In the genomic region with DNA sequence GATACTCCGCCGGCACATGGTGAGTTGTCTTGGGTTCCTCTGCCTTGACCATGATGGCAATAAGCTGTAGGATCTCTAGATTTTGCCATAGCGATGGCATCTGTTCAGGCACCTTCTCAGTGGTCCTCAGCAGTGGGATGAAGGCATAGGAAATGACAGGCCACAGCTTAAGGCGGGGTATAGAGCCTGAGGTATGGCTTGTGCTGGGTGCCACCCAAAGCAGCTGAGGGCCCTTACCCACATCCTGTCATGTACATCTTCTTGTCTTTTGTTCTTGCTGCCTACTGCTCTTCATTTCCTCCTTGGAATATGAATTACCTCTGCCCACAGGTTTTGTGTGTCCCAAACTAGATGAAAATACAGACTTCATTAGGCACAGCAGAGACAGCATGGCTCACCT, we compare ENCODE assay signal across 14 cellular contexts. TPM values are rescaled to one million over a fixed set of nuclear protein-coding genes. Genes with fewer than 3 reads are reported as not detected.
DNase-seq lines count a peak whose midpoint lies in the region; ATAC-seq, FAIRE-seq and TF ChIP-seq lines count a peak whose summit lies in the region.
"Had no signal": no experiment of that assay in that cellular context is flagged by ENCODE, and none has a peak within 500 bp of the region (broad histone marks: within the 10 kb centered on the region; RNA-seq: fewer than 3 reads in every experiment).

No MANE protein-coding gene starts in this region.

- peaks cover 22% of the 10 kb centered on the region for H3K36me3 ChIP-seq in CD8-positive, alpha-beta T cell (ENCODE audit: insufficient read depth, low read length)
- H3K36me3 ChIP-seq in testis (ENCODE audit: low read depth, missing control alignments), result no peaks in the 10 kb centered on the region

- H3K27me3 Mint-ChIP-seq in CD8-positive, alpha-beta T cell (ENCODE audit: low read depth), result no peaks in the 10 kb centered on the region

- H3K27ac Mint-ChIP-seq in CD8-positive, alpha-beta T cell, result peak overlapping the region; percentile 96

- no peak overlapping the region for H3K4me3 ChIP-seq in CD8-positive, alpha-beta T cell (ENCODE audit: low read depth, low read length)
- H3K4me3 ChIP-seq in testis, result no peak overlapping the region

- POLR2A ChIA-PET in CD8-positive, alpha-beta T cell (lab: Charles Lee), result interaction anchor here (0.6 to 2.6 kb wide), 5 partner anchors 14 to 78 kb away, joined by 3 to 13 read pairs (median 4); a partner anchor contains a TSS

- peak overlapping the region; percentile 48 for H3K4me3 Mint-ChIP-seq in CD8-positive, alpha-beta T cell

- H3K4me1 ChIP-seq in CD8-positive, alpha-beta T cell (ENCODE audit: insufficient read depth, low read length), result peaks cover 79% of the 10 kb centered on the region
- H3K4me1 ChIP-seq in testis, result peaks cover 16% of the 10 kb centered on the region
- H3K4me1 ChIP-seq: BE2C had no signal

- peak; percentile 26 to 78 (median 55) for DNase-seq in CD8-positive, alpha-beta T cell
- peak; percentile 32 to 46 for DNase-seq in activated CD4-positive, alpha-beta T cell treated with anti-CD3 and anti-CD28 coated beads for 4 hours
- DNase-seq in activated naive CD4-positive, alpha-beta T cell treated with Interleukin-2 at 50 U/mL for 16 hours, result peak; percentile 37
- peak; percentile 19 for DNase-seq in stimulated activated CD4-positive, alpha-beta T cell treated with anti-CD3 and anti-CD28 coated beads, Interleukin-2, amount 100 ng/mL, for 4 hours (ENCODE audit: low read depth)
- DNase-seq in testis (no peak), D721Med (ENCODE audit: insufficient read length, low spot score) (no peak)
- DNase-seq: amniotic stem cell, BE2C, IMR-90, NCI-H446, SHP77 had no signal

- 98% methylated on average over 4 of the region's 4 CpGs for WGBS in testis, 2 donors

- no peak for FAIRE-seq in D721Med (lab: Jason Lieb, UNC)

- H3K4me1 Mint-ChIP-seq in CD8-positive, alpha-beta T cell (ENCODE audit: low read depth), result peaks cover 85% of the 10 kb centered on the region

- H3K36me3 Mint-ChIP-seq in CD8-positive, alpha-beta T cell, result peaks cover 77% of the 10 kb centered on the region

- no peak for TF ChIP-seq CTCF in CD8-positive, alpha-beta T cell (IDR thresholded peaks at IDR 0.05)
- TF ChIP-seq CTCF in testis (IDR thresholded peaks at IDR 0.05) (no peak), D721Med (IDR thresholded peaks at IDR 0.05; ENCODE audit: insufficient read depth, missing control alignments) (no peak)

- no peaks in the 10 kb centered on the region for H3K27me3 ChIP-seq in CD8-positive, alpha-beta T cell (ENCODE audit: insufficient read depth, low read length)
- H3K27me3 ChIP-seq in testis, result no peaks in the 10 kb centered on the region
- H3K27me3 ChIP-seq: BE2C had no signal

- no peak for TF ChIP-seq POLR2A in testis (IDR thresholded peaks at IDR 0.05)

- ATAC-seq in CD8-positive, alpha-beta T cell, result peak; percentile 99
- no peak for ATAC-seq in HG03196 (IDR thresholded peaks at IDR 0.05; ENCODE audit: unreplicated experiment)
- ATAC-seq in HG03460 (IDR thresholded peaks at IDR 0.05; ENCODE audit: unreplicated experiment), result no peak

- intact Hi-C loops in CD8-positive, alpha-beta T cell (cut with DNase I, micrococcal nuclease), result loop anchor here (1.0 to 5.0 kb wide), 3 partner anchors 29 to 110 kb away; a partner anchor contains a TSS
- intact Hi-C loops in testis (cut with DNase I; ENCODE audit: low total_unique reads), result no loop called here

- H3K27ac ChIP-seq in CD8-positive, alpha-beta T cell (ENCODE audit: low read depth, low read length), result peak overlapping the region; percentile 52
- H3K27ac ChIP-seq in testis, result no peak overlapping the region
- H3K27ac ChIP-seq: epithelial cell of prostate had no signal

- no peaks in the 10 kb centered on the region for H3K9me3 ChIP-seq in CD8-positive, alpha-beta T cell (ENCODE audit: low read length)
- H3K9me3 ChIP-seq in testis, result no peaks in the 10 kb centered on the region
- H3K9me3 ChIP-seq: BE2C had no signal

- H3K9me3 Mint-ChIP-seq in CD8-positive, alpha-beta T cell, result no peaks in the 10 kb centered on the region

- CTCF ChIA-PET in CD8-positive, alpha-beta T cell (lab: Charles Lee), result interaction anchor here (1.0 to 1.2 kb wide), 2 partner anchors 134 to 239 kb away, joined by 3 read pairs; no protein-coding TSS in a partner anchor

RNA-seq across cellular contexts. Expression of a gene that starts 29.5 kb away (rescaled TPM):
- total RNA-seq in CD8-positive, alpha-beta T cell, result 100 to 1,000 TPM; 170 to 189 TPM
- 100 to 1,000 TPM; 122 to 123 TPM for total RNA-seq in testis
- 181 TPM for polyA plus RNA-seq in testis (ENCODE audit: insufficient read depth, low read depth, low replicate concordance)

RNA-seq across cellular contexts. Expression of a gene that starts 29.9 kb away (rescaled TPM):
- not detected for total RNA-seq in CD8-positive, alpha-beta T cell
- not detected for total RNA-seq in testis
- polyA plus RNA-seq in testis (ENCODE audit: insufficient read depth, low read depth, low replicate concordance), result not detected
- total RNA-seq: IMR-90 had no signal
- polyA plus RNA-seq: IMR-90 had no signal

RNA-seq across cellular contexts. Expression of a gene that starts 54.1 kb away (rescaled TPM):
- total RNA-seq in CD8-positive, alpha-beta T cell, result 10 to 100 TPM; 23.4 to 28.7 TPM
- total RNA-seq in testis, result 10 to 100 TPM; 30.2 to 38.1 TPM
- 67.3 TPM for polyA plus RNA-seq in testis (ENCODE audit: insufficient read depth, low read depth, low replicate concordance)

Comparison
In these comparisons a context has a peak if more than half of its experiments do, and no peak if none do; other contexts are left out.
1. DNase-seq: peak in CD8-positive, alpha-beta T cell (7 of 7), activated CD4-positive, alpha-beta T cell treated with anti-CD3 and anti-CD28 coated beads for 4 hours (2 of 2), activated naive CD4-positive, alpha-beta T cell treated with Interleukin-2 at 50 U/mL for 16 hours (single experiment) and stimulated activated CD4-positive, alpha-beta T cell treated with anti-CD3 and anti-CD28 coated beads, Interleukin-2, amount 100 ng/mL, for 4 hours (single experiment); none in testis (single experiment) and D721Med (single experiment).